In the genomic region with DNA sequence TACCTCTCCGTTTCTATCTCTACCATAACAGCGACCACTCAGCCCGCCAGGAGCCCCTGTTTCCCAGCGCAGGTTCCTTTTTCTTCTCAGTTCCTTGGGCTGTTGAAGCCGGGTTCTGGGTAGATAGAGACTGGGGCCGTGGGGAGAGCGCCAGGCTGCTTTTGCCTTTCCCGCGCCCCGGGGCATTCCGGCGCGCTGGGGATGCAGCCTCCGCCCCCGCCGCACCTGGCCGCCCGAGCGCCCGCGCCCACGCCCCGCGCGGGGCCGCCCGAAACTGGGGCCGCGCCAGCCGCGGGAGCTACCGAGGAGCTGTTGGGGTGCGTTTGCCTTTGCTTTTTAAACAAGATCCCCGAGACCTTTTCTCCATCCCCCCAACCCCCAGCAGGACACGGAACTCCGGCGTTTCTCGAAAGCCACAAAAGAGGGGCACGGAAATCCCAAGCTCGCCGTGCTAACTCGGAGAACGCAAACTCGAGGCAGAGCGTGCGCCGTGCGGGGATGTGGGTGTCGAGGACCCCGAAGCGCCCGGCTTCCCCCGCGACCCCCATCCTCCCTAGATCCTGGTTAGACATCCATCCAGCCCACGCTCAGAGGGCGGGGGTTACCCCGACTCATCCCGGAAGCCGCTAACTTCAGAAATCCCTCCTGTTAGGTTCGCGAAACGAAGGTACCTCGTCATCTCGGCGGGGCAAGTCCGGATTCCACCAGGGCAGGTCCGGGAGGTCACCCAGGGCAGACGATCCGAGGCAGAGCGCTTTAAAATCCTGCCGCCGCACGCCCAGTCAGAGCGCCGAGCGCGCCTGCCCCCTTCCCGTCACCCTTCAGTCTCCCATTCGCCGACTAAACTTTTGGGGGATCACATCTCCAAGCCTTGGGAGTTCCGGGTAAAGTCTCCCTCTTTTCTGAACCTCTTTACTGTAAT, we compare ENCODE assay signal across 8 cellular contexts. TPM values are rescaled to one million over a fixed set of nuclear protein-coding genes. Genes with fewer than 3 reads are reported as not detected.
A peak's percentile ranks its signal among the peaks of the same experiment; 100 is the strongest.
DNase-seq lines count a peak whose midpoint lies in the region; ATAC-seq and TF ChIP-seq lines count a peak whose summit lies in the region.

No MANE protein-coding gene starts in this region.

- no peak for DNase-seq in AG04449 (ENCODE audit: low read depth, low spot score)
- peak; percentile 36 for DNase-seq in activated CD4-positive, alpha-beta memory T cell treated with anti-CD3 and anti-CD28 coated beads for 36 hours
- DNase-seq in fibroblast of villous mesenchyme (ENCODE audit: low read depth): no peak
- no peak for DNase-seq in prostate gland (ENCODE audit: low spot score)
- DNase-seq in globus pallidus (ENCODE audit: low spot score): no peak
- no peak for DNase-seq in hippocampal formation (lab: John Stamatoyannopoulos, UW)

- no peak overlapping the region for H3K27ac ChIP-seq in prostate gland

- H3K27ac Mint-ChIP-seq in activated CD4-positive, alpha-beta memory T cell treated with anti-CD3 and anti-CD28 coated beads for 36 hours: no peak overlapping the region

- H3K36me3 ChIP-seq in prostate gland: no peaks in the 10 kb centered on the region

- ATAC-seq in GM19395 (IDR thresholded peaks at IDR 0.05; ENCODE audit: unreplicated experiment) (peak; percentile 25), HG03521 (IDR thresholded peaks at IDR 0.05; ENCODE audit: unreplicated experiment) (no peak)

- H3K36me3 Mint-ChIP-seq in activated CD4-positive, alpha-beta memory T cell treated with anti-CD3 and anti-CD28 coated beads for 36 hours: no peaks in the 10 kb centered on the region

- H3K4me3 Mint-ChIP-seq in activated CD4-positive, alpha-beta memory T cell treated with anti-CD3 and anti-CD28 coated beads for 36 hours: peak overlapping the region; percentile 64

- POLR2A ChIA-PET in AG04449 (lab: Yijun Ruan, JAX): no interaction called here
- POLR2A ChIA-PET in activated CD4-positive, alpha-beta memory T cell treated with anti-CD3 and anti-CD28 coated beads for 36 hours (lab: Charles Lee): no interaction called here

- H3K4me3 ChIP-seq in AG04449 (ENCODE audit: low read depth, low read length) (peak overlapping the region; percentile 68), fibroblast of villous mesenchyme (ENCODE audit: low read depth, low read length) (peak overlapping the region; percentile 18), prostate gland (peak overlapping the region; percentile 51 to 54)

- TF ChIP-seq CTCF in AG04449 (IDR thresholded peaks at IDR 0.05; ENCODE audit: insufficient read depth, low read length, missing control alignments) (no peak), fibroblast of villous mesenchyme (IDR thresholded peaks at IDR 0.05; ENCODE audit: insufficient read depth, low read depth, low read length) (no peak), prostate gland (IDR thresholded peaks at IDR 0.05) (no peak)

- peaks cover 53% of the 10 kb centered on the region for H3K27me3 Mint-ChIP-seq in activated CD4-positive, alpha-beta memory T cell treated with anti-CD3 and anti-CD28 coated beads for 36 hours

- peaks cover 4% of the 10 kb centered on the region for H3K4me1 ChIP-seq in prostate gland (replicated peaks)

- TF ChIP-seq POLR2A in prostate gland (IDR thresholded peaks at IDR 0.05): no peak

- no peaks in the 10 kb centered on the region for H3K9me3 Mint-ChIP-seq in activated CD4-positive, alpha-beta memory T cell treated with anti-CD3 and anti-CD28 coated beads for 36 hours

- intact Hi-C loops in activated CD4-positive, alpha-beta memory T cell treated with anti-CD3 and anti-CD28 coated beads for 36 hours (cut with micrococcal nuclease): loop anchor here (5.0 kb wide), 3 partner anchors 71 to 336 kb away; partner anchors contain the start of genes ARF5, GCC1 and ZNF800
- intact Hi-C loops in prostate gland (cut with DNase I): no loop called here

- H3K9me3 ChIP-seq in prostate gland: no peaks in the 10 kb centered on the region

- peaks cover 11% of the 10 kb centered on the region for H3K4me1 Mint-ChIP-seq in activated CD4-positive, alpha-beta memory T cell treated with anti-CD3 and anti-CD28 coated beads for 36 hours (ENCODE audit: low read depth)

- H3K27me3 ChIP-seq in prostate gland (replicated peaks; ENCODE audit: insufficient read depth): no peaks in the 10 kb centered on the region

- WGBS in prostate gland: 2% methylated on average over 79 of the region's 81 CpGs

- CTCF ChIA-PET in AG04449 (lab: Yijun Ruan, JAX): interaction anchor here (1.5 to 2.2 kb wide), 2 partner anchors 96 to 449 kb away, joined by 4 to 8 read pairs; no protein-coding TSS in a partner anchor
- CTCF ChIA-PET in activated CD4-positive, alpha-beta memory T cell treated with anti-CD3 and anti-CD28 coated beads for 36 hours (lab: Charles Lee): interaction anchor here (0.5 to 2.8 kb wide), 5 partner anchors 7 to 448 kb away, joined by 3 to 8 read pairs (median 4); no protein-coding TSS in a partner anchor

RNA-seq across cellular contexts. Expression of gene GRM8, which starts 1.0 kb away (rescaled TPM):
- not detected for total RNA-seq in activated CD4-positive, alpha-beta memory T cell treated with anti-CD3 and anti-CD28 coated beads for 36 hours
- total RNA-seq in fibroblast of villous mesenchyme (under 0.01 TPM in 1 of 2 replicates, not detected in the other), prostate gland (1 to 10 TPM; 1.3 to 3.7 TPM)

Comparison
In these comparisons a context has a peak if more than half of its experiments do, and no peak if none do; other contexts are left out.
1. H3K4me3 ChIP-seq: peak in every context shown above with its lines; median percentile 68 in AG04449; 52 in prostate gland; 18 in fibroblast of villous mesenchyme.